ENCODE assay signal across 8 cellular contexts in the genomic region with DNA sequence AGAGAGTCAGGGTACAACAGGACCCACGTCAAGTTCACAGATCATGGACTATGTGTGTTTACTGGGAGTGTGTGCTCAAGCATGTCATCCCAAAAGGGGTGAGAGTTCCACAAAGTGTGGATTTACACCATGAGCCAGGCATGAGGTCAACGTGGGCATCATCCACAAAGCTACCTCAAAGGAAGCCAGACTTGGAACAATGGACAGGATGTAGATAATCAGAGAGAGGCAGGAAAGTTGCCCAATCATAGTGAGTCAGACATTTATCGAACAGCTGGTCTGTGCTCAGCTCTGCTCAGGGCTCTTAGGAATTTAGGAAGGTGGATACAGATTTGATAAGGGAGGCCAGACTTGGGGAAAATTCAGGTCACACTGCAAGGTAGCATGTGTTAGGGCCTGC.
DNase-seq lines count a peak whose midpoint lies in the region; ATAC-seq and TF ChIP-seq lines count a peak whose summit lies in the region.
"Had no signal": no experiment of that assay in that cellular context is flagged by ENCODE, and none has a peak within 500 bp of the region (broad histone marks: within the 10 kb centered on the region; RNA-seq: fewer than 3 reads in every experiment).

No MANE protein-coding gene starts in this region.

- H3K79me2 ChIP-seq in GM23338 (replicated peaks; ENCODE audit: insufficient read depth): no peaks in the 10 kb centered on the region

- intact Hi-C loops in esophagus muscularis mucosa (cut with DNase I): no loop called here
- intact Hi-C loops in sigmoid colon (cut with DNase I): no loop called here

- DNase-seq in GM23338 (ENCODE audit: low spot score) (no peak), RPMI7951 (ENCODE audit: low read depth) (peak; percentile 89), esophagus muscularis mucosa (ENCODE audit: extremely low spot score) (peak; percentile 84), sigmoid colon (no peak), glutamatergic neuron (no peak), activated gamma-delta T cell treated with Interleukin-2 at 50 U/mL for 16 hours (no peak), germinal center (ENCODE audit: low spot score) (no peak)

- H3K27me3 Mint-ChIP-seq in GM23338 (ENCODE audit: insufficient read depth, low read depth, poor library complexity) (no peaks in the 10 kb centered on the region), glutamatergic neuron (ENCODE audit: unreplicated experiment) (peaks cover 3% of the 10 kb centered on the region)

- H3K27ac Mint-ChIP-seq in GM23338: peak overlapping the region; percentile 8; the same call in 1 of the 2 replicates
- no peak overlapping the region for H3K27ac Mint-ChIP-seq in glutamatergic neuron (ENCODE audit: unreplicated experiment)

- H3K9me3 Mint-ChIP-seq in GM23338 (no peaks in the 10 kb centered on the region; the same call in 1 of the 3 replicates), glutamatergic neuron (ENCODE audit: unreplicated experiment) (peaks cover 7% of the 10 kb centered on the region)
- H3K9me3 Mint-ChIP-seq: natural killer cell treated with Interleukin-12 subunit alpha and Interleukin-12 subunit beta and Interleukin-15 and Interleukin-18, amount 100 ng/mL, for 72 hours had no signal

- ATAC-seq in GM23338: no peak

- H3K4me1 Mint-ChIP-seq in GM23338 (peaks cover 11% of the 10 kb centered on the region; the same call in 1 of the 3 replicates), glutamatergic neuron (ENCODE audit: low read depth, unreplicated experiment) (peaks cover 25% of the 10 kb centered on the region)

- H3K4me3 Mint-ChIP-seq in GM23338 (no peak overlapping the region; the same call in 2 of the 3 replicates), glutamatergic neuron (ENCODE audit: unreplicated experiment) (no peak overlapping the region)
- H3K4me3 Mint-ChIP-seq: natural killer cell treated with Interleukin-12 subunit alpha and Interleukin-12 subunit beta and Interleukin-15 and Interleukin-18, amount 100 ng/mL, for 72 hours had no signal

- H3K9me3 ChIP-seq in esophagus muscularis mucosa (no peaks in the 10 kb centered on the region), sigmoid colon (peaks cover 0 to 6% (median 0%) of the 10 kb centered on the region in 4 donors)

- TF ChIP-seq EP300 in esophagus muscularis mucosa (IDR thresholded peaks at IDR 0.05): no peak
- no peak for TF ChIP-seq EP300 in sigmoid colon (IDR thresholded peaks at IDR 0.05)

- no peaks in the 10 kb centered on the region for H3K27me3 ChIP-seq in GM23338 (ENCODE audit: insufficient read depth)
- H3K27me3 ChIP-seq in esophagus muscularis mucosa: no peaks in the 10 kb centered on the region
- no peaks in the 10 kb centered on the region for H3K27me3 ChIP-seq in sigmoid colon

- H3K4me3 ChIP-seq in GM23338: no peak overlapping the region
- H3K4me3 ChIP-seq in esophagus muscularis mucosa: no peak overlapping the region
- H3K4me3 ChIP-seq in sigmoid colon: no peak overlapping the region

- peaks cover 8% of the 10 kb centered on the region; the same call in 1 of the 2 replicates for H3K9me2 ChIP-seq in GM23338 (ENCODE audit: insufficient read depth)

- H3K36me3 ChIP-seq in GM23338 (ENCODE audit: insufficient read depth) (no peaks in the 10 kb centered on the region), esophagus muscularis mucosa (no peaks in the 10 kb centered on the region), sigmoid colon (no peaks in the 10 kb centered on the region)

- no peaks in the 10 kb centered on the region for H3K4me1 ChIP-seq in GM23338 (ENCODE audit: insufficient read depth)
- H3K4me1 ChIP-seq in esophagus muscularis mucosa: peaks cover 15 to 32% (median 28%) of the 10 kb centered on the region in 4 donors
- H3K4me1 ChIP-seq in sigmoid colon: peaks cover 0 to 24% (median 12%) of the 10 kb centered on the region in 4 donors

- H3K27ac ChIP-seq in GM23338 (ENCODE audit: low read depth): no peak overlapping the region
- peak overlapping the region; percentile 51 to 78 (median 75) for H3K27ac ChIP-seq in esophagus muscularis mucosa (replicated peaks in 1 of 4)
- H3K27ac ChIP-seq in sigmoid colon: peak overlapping the region in 3 of 4 donors; percentile 64 to 69 (median 65)

- TF ChIP-seq CTCF in GM23338 (conservative IDR thresholded peaks at IDR 0.05; ENCODE audit: low read depth in 2 of 2) (no peak), esophagus muscularis mucosa (IDR thresholded peaks at IDR 0.05) (no peak), sigmoid colon (IDR thresholded peaks at IDR 0.05) (no peak), glutamatergic neuron (IDR thresholded peaks at IDR 0.05; ENCODE audit: partially characterized antibody, unreplicated experiment) (no peak)

- H3K4me2 ChIP-seq in GM23338: no peak overlapping the region

- no peaks in the 10 kb centered on the region for H4K20me1 ChIP-seq in GM23338 (replicated peaks; ENCODE audit: insufficient read depth)

- H2AFZ ChIP-seq in GM23338: peak overlapping the region; percentile 52; the same call in 1 of the 2 replicates

- TF ChIP-seq POLR2A in esophagus muscularis mucosa (IDR thresholded peaks at IDR 0.05; ENCODE audit: low read depth): no peak
- TF ChIP-seq POLR2A in sigmoid colon (IDR thresholded peaks at IDR 0.05): no peak

- H3F3A ChIP-seq in GM23338 (replicated peaks; ENCODE audit: low read depth): no peaks in the 10 kb centered on the region

- H3K36me3 Mint-ChIP-seq in GM23338 (ENCODE audit: low read depth) (no peaks in the 10 kb centered on the region), glutamatergic neuron (ENCODE audit: unreplicated experiment) (peaks cover 5% of the 10 kb centered on the region)
- H3K36me3 Mint-ChIP-seq: natural killer cell treated with Interleukin-12 subunit alpha and Interleukin-12 subunit beta and Interleukin-15 and Interleukin-18, amount 100 ng/mL, for 72 hours had no signal

- WGBS in esophagus muscularis mucosa: 60% methylated on average over 3 of the region's 3 CpGs
- 67 to 82% methylated on average over 3 of the region's 3 CpGs for WGBS in sigmoid colon, 2 donors

TF ChIP-seq in GM23338, 12 proteins besides CTCF, POLR2A, EP300 and RAD21 (continues in another document):
- TF ChIP-seq ETS1 (IDR thresholded peaks at IDR 0.05): no peak
- no peak for TF ChIP-seq STAT1 (IDR thresholded peaks at IDR 0.05; ENCODE audit: unreplicated experiment)
- no peak for TF ChIP-seq EZH2 (IDR thresholded peaks at IDR 0.05; ENCODE audit: low read depth, unreplicated experiment)
- TF ChIP-seq NANOG (IDR thresholded peaks at IDR 0.05; ENCODE audit: borderline replicate concordance): no peak
- TF ChIP-seq ZNF114 (CRISPR knock-in tag; IDR thresholded peaks at IDR 0.05): no peak
- no peak for TF ChIP-seq JUNB (IDR thresholded peaks at IDR 0.05; ENCODE audit: unreplicated experiment)
- TF ChIP-seq, protein P1, sequence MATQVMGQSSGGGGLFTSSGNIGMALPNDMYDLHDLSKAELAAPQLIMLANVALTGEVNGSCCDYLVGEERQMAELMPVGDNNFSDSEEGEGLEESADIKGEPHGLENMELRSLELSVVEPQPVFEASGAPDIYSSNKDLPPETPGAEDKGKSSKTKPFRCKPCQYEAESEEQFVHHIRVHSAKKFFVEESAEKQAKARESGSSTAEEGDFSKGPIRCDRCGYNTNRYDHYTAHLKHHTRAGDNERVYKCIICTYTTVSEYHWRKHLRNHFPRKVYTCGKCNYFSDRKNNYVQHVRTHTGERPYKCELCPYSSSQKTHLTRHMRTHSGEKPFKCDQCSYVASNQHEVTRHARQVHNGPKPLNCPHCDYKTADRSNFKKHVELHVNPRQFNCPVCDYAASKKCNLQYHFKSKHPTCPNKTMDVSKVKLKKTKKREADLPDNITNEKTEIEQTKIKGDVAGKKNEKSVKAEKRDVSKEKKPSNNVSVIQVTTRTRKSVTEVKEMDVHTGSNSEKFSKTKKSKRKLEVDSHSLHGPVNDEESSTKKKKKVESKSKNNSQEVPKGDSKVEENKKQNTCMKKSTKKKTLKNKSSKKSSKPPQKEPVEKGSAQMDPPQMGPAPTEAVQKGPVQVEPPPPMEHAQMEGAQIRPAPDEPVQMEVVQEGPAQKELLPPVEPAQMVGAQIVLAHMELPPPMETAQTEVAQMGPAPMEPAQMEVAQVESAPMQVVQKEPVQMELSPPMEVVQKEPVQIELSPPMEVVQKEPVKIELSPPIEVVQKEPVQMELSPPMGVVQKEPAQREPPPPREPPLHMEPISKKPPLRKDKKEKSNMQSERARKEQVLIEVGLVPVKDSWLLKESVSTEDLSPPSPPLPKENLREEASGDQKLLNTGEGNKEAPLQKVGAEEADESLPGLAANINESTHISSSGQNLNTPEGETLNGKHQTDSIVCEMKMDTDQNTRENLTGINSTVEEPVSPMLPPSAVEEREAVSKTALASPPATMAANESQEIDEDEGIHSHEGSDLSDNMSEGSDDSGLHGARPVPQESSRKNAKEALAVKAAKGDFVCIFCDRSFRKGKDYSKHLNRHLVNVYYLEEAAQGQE (IDR thresholded peaks at IDR 0.05; ENCODE audit: unreplicated experiment): no peak
- TF ChIP-seq EZH2phosphoT487 (IDR thresholded peaks at IDR 0.05; ENCODE audit: unreplicated experiment): no peak

Comparison
In these comparisons a context has a peak if more than half of its experiments do, and no peak if none do; other contexts are left out.
1. DNase-seq: peak in RPMI7951 (single experiment) and esophagus muscularis mucosa (single experiment); none in GM23338 (single experiment), sigmoid colon (single experiment), glutamatergic neuron (single experiment), activated gamma-delta T cell treated with Interleukin-2 at 50 U/mL for 16 hours (single experiment) and germinal center (single experiment).